ENCODE assay signal across 32 cellular contexts in the genomic region with DNA sequence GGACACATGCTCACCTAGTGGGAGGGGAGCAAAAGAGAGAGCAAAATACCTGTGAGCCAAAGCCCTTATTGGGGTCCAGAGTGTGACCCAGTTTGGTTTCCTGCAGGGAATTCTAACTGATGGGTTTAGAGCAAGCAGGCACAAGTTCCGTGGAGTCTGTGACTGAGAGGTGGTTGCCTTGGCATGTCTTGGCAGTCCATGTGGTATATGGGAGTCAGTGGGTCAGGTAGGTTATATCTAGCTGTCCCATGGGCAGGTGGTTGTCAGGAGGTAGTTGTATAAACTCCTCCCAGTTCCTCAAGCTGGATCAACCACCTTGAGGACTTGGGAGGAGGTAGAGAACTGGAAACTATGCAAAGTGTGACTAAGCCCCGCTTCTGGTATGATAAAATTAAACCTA.
"Had no signal": no experiment of that assay in that cellular context is flagged by ENCODE, and none has a peak within 500 bp of the region (broad histone marks: within the 10 kb centered on the region; RNA-seq: fewer than 3 reads in every experiment).

No MANE protein-coding gene starts in this region.

- H3K4me3 ChIP-seq: adrenal gland, ascending aorta, breast epithelium, coronary artery, dorsolateral prefrontal cortex, gastrocnemius medialis, heart left ventricle had no signal

- DNase-seq: activated B cell treated with CpG ODN at 0.5 μM for 24 hours; activated CD4-positive, alpha-beta T cell treated with anti-CD3 and anti-CD28 coated beads for 48 hours; activated CD4-positive, alpha-beta T cell treated with anti-CD3 and anti-CD28 coated beads, Interleukin-2, amount 50 U/mL, for 1 hour; activated CD4-positive, alpha-beta T cell treated with anti-CD3 and anti-CD28 coated beads, Interleukin-2, amount 50 U/mL, for 48 hours; activated CD8-positive, alpha-beta memory T cell treated with anti-CD3 and anti-CD28 coated beads for 24 hours; activated CD8-positive, alpha-beta T cell treated with anti-CD3 and anti-CD28 coated beads for 36 hours; activated effector memory CD4-positive, alpha-beta T cell treated with anti-CD3 and anti-CD28 coated beads, Interleukin-2, amount 50 U/mL, for 16 hours; activated naive CD4-positive, alpha-beta T cell treated with anti-CD3 and anti-CD28 coated beads for 36 hours; activated naive CD8-positive, alpha-beta T cell treated with anti-CD3 and anti-CD28 coated beads for 36 hours; activated naive CD8-positive, alpha-beta T cell treated with anti-CD3 and anti-CD28 coated beads, Interleukin-2, amount 50 U/mL, for 24 hours; activated T-cell treated with anti-CD3 and anti-CD28 coated beads, Interleukin-2, amount 50 U/mL, for 4 hours; adrenal gland; dorsolateral prefrontal cortex; effector memory CD4-positive, alpha-beta T cell; endodermal cell; foreskin fibroblast; gastrocnemius medialis; glutamatergic neuron; heart left ventricle; T-helper 1 cell; T-helper 17 cell; T1000; WERI-Rb-1 had no signal

- H3K9me3 Mint-ChIP-seq: activated B cell treated with CpG ODN at 0.5 μM for 24 hours; activated CD8-positive, alpha-beta T cell treated with anti-CD3 and anti-CD28 coated beads for 36 hours; activated naive CD4-positive, alpha-beta T cell treated with anti-CD3 and anti-CD28 coated beads for 36 hours; activated naive CD8-positive, alpha-beta T cell treated with anti-CD3 and anti-CD28 coated beads for 36 hours; activated naive CD8-positive, alpha-beta T cell treated with anti-CD3 and anti-CD28 coated beads, Interleukin-2, amount 50 U/mL, for 24 hours; activated T-cell treated with anti-CD3 and anti-CD28 coated beads, Interleukin-2, amount 50 U/mL, for 4 hours; activated T-helper 2 cell treated with anti-CD3 and anti-CD28 coated beads, Interferon-gamma antibody, Interleukin-2, Interleukin-4, amounts not matched to agents 10 μg/mL and 5 μg/mL and 100 μg/mL, durations not matched to agents 14 hours and 24 hours and 36 hours; endodermal cell; T-helper 2 cell treated with Interferon-gamma antibody and Interleukin-4, amounts not matched to agents 5 μg/mL and 100 μg/mL, for 36 hours had no signal

- H3K4me1 Mint-ChIP-seq: activated B cell treated with CpG ODN at 0.5 μM for 24 hours; activated naive CD4-positive, alpha-beta T cell treated with anti-CD3 and anti-CD28 coated beads, Interleukin-2, amount 50 U/mL, for 24 hours; activated naive CD8-positive, alpha-beta T cell treated with anti-CD3 and anti-CD28 coated beads for 36 hours; activated naive CD8-positive, alpha-beta T cell treated with anti-CD3 and anti-CD28 coated beads, Interleukin-2, amount 50 U/mL, for 24 hours; brain; central memory CD8-positive, alpha-beta T cell; endodermal cell; T-helper 17 cell had no signal

- H3K36me3 ChIP-seq: adrenal gland, ascending aorta, breast epithelium, gastrocnemius medialis, heart left ventricle, WERI-Rb-1 had no signal

- H3K4me3 Mint-ChIP-seq: activated B cell treated with CpG ODN at 0.5 μM for 24 hours; activated CD8-positive, alpha-beta T cell treated with anti-CD3 and anti-CD28 coated beads for 36 hours; activated naive CD4-positive, alpha-beta T cell treated with anti-CD3 and anti-CD28 coated beads for 36 hours; activated naive CD4-positive, alpha-beta T cell treated with anti-CD3 and anti-CD28 coated beads, Interleukin-2, amount 50 U/mL, for 24 hours; activated naive CD8-positive, alpha-beta T cell treated with anti-CD3 and anti-CD28 coated beads for 36 hours; activated naive CD8-positive, alpha-beta T cell treated with anti-CD3 and anti-CD28 coated beads, Interleukin-2, amount 50 U/mL, for 24 hours; activated T-cell treated with anti-CD3 and anti-CD28 coated beads, Interleukin-2, amount 50 U/mL, for 4 hours; brain; central memory CD8-positive, alpha-beta T cell; dendritic cell treated with granulocyte-macrophage colony-stimulating factor and Interleukin-4, amounts not matched to agents 40 ng/mL and 50 ng/mL, for 4 days; endodermal cell; T-helper 17 cell; T-helper 2 cell treated with Interferon-gamma antibody and Interleukin-4, amounts not matched to agents 5 μg/mL and 100 μg/mL, for 36 hours had no signal

- ATAC-seq: activated CD8-positive, alpha-beta T cell treated with anti-CD3 and anti-CD28 coated beads for 36 hours; activated naive CD8-positive, alpha-beta T cell treated with anti-CD3 and anti-CD28 coated beads, Interleukin-2, amount 50 U/mL, for 24 hours; activated T-cell treated with anti-CD3 and anti-CD28 coated beads, Interleukin-2, amount 50 U/mL, for 4 hours; gastrocnemius medialis; heart left ventricle; T-helper 17 cell had no signal

- H3K27ac Mint-ChIP-seq: activated B cell treated with CpG ODN at 0.5 μM for 24 hours; activated CD8-positive, alpha-beta T cell treated with anti-CD3 and anti-CD28 coated beads for 36 hours; activated naive CD4-positive, alpha-beta T cell treated with anti-CD3 and anti-CD28 coated beads for 36 hours; activated naive CD4-positive, alpha-beta T cell treated with anti-CD3 and anti-CD28 coated beads, Interleukin-2, amount 50 U/mL, for 24 hours; activated naive CD8-positive, alpha-beta T cell treated with anti-CD3 and anti-CD28 coated beads for 36 hours; activated naive CD8-positive, alpha-beta T cell treated with anti-CD3 and anti-CD28 coated beads, Interleukin-2, amount 50 U/mL, for 24 hours; activated T-helper 2 cell treated with anti-CD3 and anti-CD28 coated beads, Interferon-gamma antibody, Interleukin-2, Interleukin-4, amounts not matched to agents 10 μg/mL and 5 μg/mL and 100 μg/mL, durations not matched to agents 14 hours and 24 hours and 36 hours; brain; dendritic cell treated with granulocyte-macrophage colony-stimulating factor and Interleukin-4, amounts not matched to agents 40 ng/mL and 50 ng/mL, for 4 days; endodermal cell; T-helper 17 cell; T-helper 2 cell treated with Interferon-gamma antibody and Interleukin-4, amounts not matched to agents 5 μg/mL and 100 μg/mL, for 36 hours had no signal

- H3K36me3 Mint-ChIP-seq: activated naive CD4-positive, alpha-beta T cell treated with anti-CD3 and anti-CD28 coated beads, Interleukin-2, amount 50 U/mL, for 24 hours; activated naive CD8-positive, alpha-beta T cell treated with anti-CD3 and anti-CD28 coated beads for 36 hours; brain had no signal

- H3K9me3 ChIP-seq: breast epithelium, gastrocnemius medialis, heart left ventricle had no signal

- H3K27me3 Mint-ChIP-seq: activated CD8-positive, alpha-beta T cell treated with anti-CD3 and anti-CD28 coated beads for 36 hours; brain; central memory CD8-positive, alpha-beta T cell; dendritic cell treated with granulocyte-macrophage colony-stimulating factor and Interleukin-4, amounts not matched to agents 40 ng/mL and 50 ng/mL, for 4 days; T-helper 17 cell had no signal

- H3K27ac ChIP-seq: adrenal gland, ascending aorta, breast epithelium, coronary artery, dorsolateral prefrontal cortex, gastrocnemius medialis, heart left ventricle, WERI-Rb-1 had no signal

- H3K27me3 ChIP-seq: adrenal gland, ascending aorta, breast epithelium, dorsolateral prefrontal cortex, gastrocnemius medialis, heart left ventricle had no signal

- H3K4me1 ChIP-seq: adrenal gland, ascending aorta, breast epithelium, gastrocnemius medialis, heart left ventricle had no signal
